ENCODE assay signal across 8 cellular contexts in the genomic region with DNA sequence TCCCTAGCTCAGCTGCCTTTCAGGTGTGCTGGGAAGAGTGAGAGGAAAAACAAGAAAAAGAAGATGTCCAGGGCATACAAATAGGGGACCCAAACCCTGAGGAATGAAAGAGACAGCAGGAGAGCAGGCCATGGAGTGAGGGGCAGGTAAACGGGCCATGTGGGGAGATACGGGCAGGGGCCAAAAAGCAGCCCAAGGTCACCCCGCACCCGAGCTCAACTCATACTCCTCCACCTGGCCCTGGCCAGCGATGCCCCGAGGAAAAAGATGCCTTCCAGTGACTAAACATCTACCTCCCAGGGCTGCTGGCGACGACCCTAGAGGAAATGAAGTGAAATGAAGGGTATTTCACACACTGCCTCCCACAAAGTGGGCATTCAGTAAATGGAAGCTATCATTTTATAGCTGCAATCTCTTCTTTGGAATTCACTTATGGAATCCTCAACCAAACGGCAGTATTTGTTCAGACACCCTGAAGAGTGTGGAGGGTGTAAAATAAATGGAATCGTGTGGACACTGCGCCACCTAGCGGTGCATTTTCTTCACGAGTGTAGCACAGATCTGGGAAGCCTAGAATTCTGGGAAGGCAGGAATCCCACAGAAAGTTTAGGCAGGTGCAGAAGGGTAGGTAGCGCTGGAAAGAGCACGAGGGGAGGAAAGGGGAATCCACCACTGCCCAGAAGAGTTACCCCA. TPM values are rescaled to one million over a fixed set of nuclear protein-coding genes. Genes with fewer than 3 reads are reported as not detected.
A peak's percentile ranks its signal among the peaks of the same experiment; 100 is the strongest.
DNase-seq lines count a peak whose midpoint lies in the region; ATAC-seq, FAIRE-seq and TF ChIP-seq lines count a peak whose summit lies in the region.

No MANE protein-coding gene starts in this region.

- H3K36me3 Mint-ChIP-seq in T-helper 2 cell treated with Interferon-gamma antibody and Interleukin-4, amounts not matched to agents 5 μg/mL and 100 μg/mL, for 36 hours (ENCODE audit: low read depth) = peaks cover 37% of the 10 kb centered on the region

- no peaks in the 10 kb centered on the region for H4K20me1 ChIP-seq in HepG2 (ENCODE audit: insufficient read depth, low read length)

- POLR2A ChIA-PET in HepG2 (lab: Yijun Ruan, JAX) = interaction anchor here (0.8 to 1.2 kb wide), 2 partner anchors 15 kb away, joined by 3 to 5 read pairs; partner anchors contain the start of gene ELAC2

- no peaks in the 10 kb centered on the region for H3K9me3 Mint-ChIP-seq in T-helper 2 cell treated with Interferon-gamma antibody and Interleukin-4, amounts not matched to agents 5 μg/mL and 100 μg/mL, for 36 hours

- no peak overlapping the region for H3K4me2 ChIP-seq in HepG2 (ENCODE audit: low read depth, low read length)

- H3K4me3 ChIP-seq in NB4 (ENCODE audit: low read depth, low read length) (no peak overlapping the region), HepG2 (replicated peaks in 1 of 3; ENCODE audit: insufficient read depth in 1 of 3, low read depth in 2 of 3, low read length in 3 of 3) (no peak overlapping the region)

- no peak overlapping the region for H3K4me3 Mint-ChIP-seq in T-helper 2 cell treated with Interferon-gamma antibody and Interleukin-4, amounts not matched to agents 5 μg/mL and 100 μg/mL, for 36 hours

- TF ChIP-seq POLR2A in NB4 (IDR thresholded peaks at IDR 0.05; ENCODE audit: extremely low read depth, insufficient read length) (no peak), HepG2 (IDR thresholded peaks at IDR 0.05; ENCODE audit: insufficient read depth in 1 of 2, low read depth in 2 of 2, low read length in 2 of 2) (no peak)

- TF ChIP-seq CTCF in NB4 (IDR thresholded peaks at IDR 0.05; ENCODE audit: low read depth, low read length) = peak; percentile 71
- TF ChIP-seq CTCF in HepG2 (CRISPR knock-in tag; IDR thresholded peaks at IDR 0.05) = peak; percentile 88

- peaks cover 42 to 75% of the 10 kb centered on the region in 2 experiments for H3K36me3 ChIP-seq in HepG2 (replicated peaks in 1 of 2; ENCODE audit: control insufficient read depth in 1 of 2, insufficient read depth in 2 of 2, low read length in 2 of 2)

- no peak overlapping the region for H3K27ac Mint-ChIP-seq in T-helper 2 cell treated with Interferon-gamma antibody and Interleukin-4, amounts not matched to agents 5 μg/mL and 100 μg/mL, for 36 hours

- CTCF ChIA-PET in HepG2 (lab: Yijun Ruan, JAX; ENCODE audit: low intra/inter-chr PET ratio, low total read pairs) = interaction anchor here (0.8 to 1.3 kb wide), 3 partner anchors 74 to 746 kb away, joined by 4 to 8 read pairs (median 7); no protein-coding TSS in a partner anchor

- ATAC-seq in HepG2 (peak; percentile 92), HG03097 (IDR thresholded peaks at IDR 0.05; ENCODE audit: low FRiP score, unreplicated experiment) (no peak)

- in situ Hi-C loops in HepG2 (cut with HindIII; ENCODE audit: extremely low pct_ligation_motif_present, low pct_unique_long_range_greater_than_20kb) = loop anchor here (5.0 kb wide), 1 partner anchor 76 kb away; no protein-coding TSS in a partner anchor

- FAIRE-seq in HepG2 (lab: Jason Lieb, UNC) = peak; percentile 80

- H3K9me3 ChIP-seq in HepG2 (ENCODE audit: low read length) = no peaks in the 10 kb centered on the region

- H3K27ac ChIP-seq in HepG2 (ENCODE audit: extremely low read length, insufficient read depth, low read length) = no peak overlapping the region

- H3K4me1 Mint-ChIP-seq in T-helper 2 cell treated with Interferon-gamma antibody and Interleukin-4, amounts not matched to agents 5 μg/mL and 100 μg/mL, for 36 hours (ENCODE audit: low read depth) = no peaks in the 10 kb centered on the region

- no peak overlapping the region for H3K9ac ChIP-seq in HepG2 (ENCODE audit: insufficient read depth, low read depth, low read length)

- peak in 3 of 5 experiments; percentile 25 to 27 (median 26) for DNase-seq in T-helper 2 cell
- no peak for DNase-seq in T-helper 2 cell treated with Interferon-gamma antibody and Interleukin-4, amounts not matched to agents 5 μg/mL and 100 μg/mL, for 36 hours (ENCODE audit: low spot score)
- peak; percentile 61 for DNase-seq in NB4 (ENCODE audit: low read depth)
- DNase-seq in activated CD4-positive, CD25-positive, alpha-beta regulatory T cell treated with anti-CD3 and anti-CD28 coated beads, Interleukin-2, amount 50 U/mL, for 72 hours = peak; percentile 58
- peak; percentile 62 for DNase-seq in dedifferentiated amniotic fluid mesenchymal stem cell (ENCODE audit: extremely low spot score)
- DNase-seq in HepG2 (ENCODE audit: low spot score) = peak; percentile 59
- DNase-seq in stimulated activated CD8-positive, alpha-beta memory T cell treated with anti-CD3 and anti-CD28 coated beads, Interleukin-15, amount 100 ng/mL, for 24 hours (ENCODE audit: low read depth) = peak; percentile 33

- no peak for TF ChIP-seq EP300 in HepG2 (IDR thresholded peaks at IDR 0.05; ENCODE audit: low read depth in 2 of 2, low read length in 2 of 2)
- TF ChIP-seq EP300 in HepG2 (CRISPR knock-in tag; IDR thresholded peaks at IDR 0.05; ENCODE audit: borderline replicate concordance) = no peak

- H3K27me3 ChIP-seq in HepG2 (ENCODE audit: control insufficient read depth in 1 of 2, insufficient read depth in 2 of 2, low read length in 2 of 2) = no peaks in the 10 kb centered on the region

- intact Hi-C loops in HepG2 (cut with micrococcal nuclease; ENCODE audit: unreplicated experiment) = loop anchor here (2.0 kb wide), 1 partner anchor 74 kb away; no protein-coding TSS in a partner anchor

- TF ChIP-seq RAD21 in HepG2 (CRISPR knock-in tag; IDR thresholded peaks at IDR 0.05) = no peak

- 49% methylated on average over 15 of the region's 15 CpGs for WGBS in HepG2 (ENCODE audit: low lambda C conversion rate)

- H3K79me2 ChIP-seq in HepG2 (ENCODE audit: insufficient read depth, low read length) = no peaks in the 10 kb centered on the region

- no peaks in the 10 kb centered on the region for H3K27me3 Mint-ChIP-seq in T-helper 2 cell treated with Interferon-gamma antibody and Interleukin-4, amounts not matched to agents 5 μg/mL and 100 μg/mL, for 36 hours (ENCODE audit: low read depth)

- H3K4me1 ChIP-seq in HepG2 (ENCODE audit: insufficient read depth, low read length) = no peaks in the 10 kb centered on the region

- no peak overlapping the region for H2AFZ ChIP-seq in HepG2 (ENCODE audit: low read length)

- no TSS peak for BruUV-seq in HepG2 (replicated peaks; lab: Mats Ljungman, UMichigan)

TF ChIP-seq in HepG2, 621 proteins besides CTCF, POLR2A, EP300 and RAD21 (continues in another document):
- TF ChIP-seq, protein P1, sequence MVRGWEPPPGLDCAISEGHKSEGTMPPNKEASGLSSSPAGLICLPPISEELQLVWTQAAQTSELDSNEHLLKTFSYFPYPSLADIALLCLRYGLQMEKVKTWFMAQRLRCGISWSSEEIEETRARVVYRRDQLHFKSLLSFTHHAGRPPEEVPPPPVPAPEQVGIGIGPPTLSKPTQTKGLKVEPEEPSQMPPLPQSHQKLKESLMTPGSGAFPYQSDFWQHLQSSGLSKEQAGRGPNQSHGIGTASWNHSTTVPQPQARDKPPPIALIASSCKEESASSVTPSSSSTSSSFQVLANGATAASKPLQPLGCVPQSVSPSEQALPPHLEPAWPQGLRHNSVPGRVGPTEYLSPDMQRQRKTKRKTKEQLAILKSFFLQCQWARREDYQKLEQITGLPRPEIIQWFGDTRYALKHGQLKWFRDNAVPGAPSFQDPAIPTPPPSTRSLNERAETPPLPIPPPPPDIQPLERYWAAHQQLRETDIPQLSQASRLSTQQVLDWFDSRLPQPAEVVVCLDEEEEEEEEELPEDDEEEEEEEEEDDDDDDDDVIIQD (CRISPR knock-in tag; IDR thresholded peaks at IDR 0.05; ENCODE audit: low read depth) = peak; percentile 46; the same call in 1 of the 2 replicates
- TF ChIP-seq, protein P2, sequence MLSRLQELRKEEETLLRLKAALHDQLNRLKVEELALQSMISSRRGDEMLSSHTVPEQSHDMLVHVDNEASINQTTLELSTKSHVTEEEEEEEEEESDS (CRISPR knock-in tag; IDR thresholded peaks at IDR 0.05; ENCODE audit: borderline replicate concordance) = no peak
- peak; percentile 67; the same call in 1 of the 2 replicates for TF ChIP-seq ZNF143 (CRISPR knock-in tag; IDR thresholded peaks at IDR 0.05)
- 0 out of 2 replicates have a peak, but pooled peaks have one; percentile 45 for TF ChIP-seq GATAD1 (CRISPR knock-in tag; IDR thresholded peaks at IDR 0.05)
- no peak for TF ChIP-seq CHCHD3 (CRISPR knock-in tag; IDR thresholded peaks at IDR 0.05)
- TF ChIP-seq SMC3 (IDR thresholded peaks at IDR 0.05; ENCODE audit: low read length) = peak; percentile 72
- TF ChIP-seq STAG1 (CRISPR knock-in tag; IDR thresholded peaks at IDR 0.05) = peak; percentile 88
- peak; percentile 12 for TF ChIP-seq XRCC5 (optimal IDR thresholded peaks at IDR 0.05; ENCODE audit: low read length)

RNA-seq across cellular contexts. Expression of gene ELAC2, which starts 14.9 kb away (rescaled TPM):
- 42.9 and 50.4 TPM in 2 replicates for total RNA-seq in HepG2 (2016; rRNA removed; fragmentation: Illumina TruSeq; extraction: Trizol)
- 6.8 and 7.4 TPM in 2 replicates for total RNA-seq in HepG2 (2016; cell fraction: cytosol; rRNA removed; fragmentation: Illumina TruSeq; extraction: Trizol; ENCODE audit: low read depth)
- total RNA-seq in HepG2 (2016; cell fraction: insoluble cytoplasmic fraction; rRNA removed; fragmentation: Illumina TruSeq; extraction: Trizol) = 38.0 and 55.2 TPM in 2 replicates
- 14.0 and 16.1 TPM in 2 replicates for total RNA-seq in HepG2 (2016; cell fraction: membrane; rRNA removed; fragmentation: Illumina TruSeq; extraction: Trizol)
- total RNA-seq in HepG2 (2016; cell fraction: nucleus; rRNA removed; fragmentation: Illumina TruSeq; extraction: Trizol) = 48.8 and 59.2 TPM in 2 replicates
- 35.6 and 45.1 TPM in 2 replicates for polyA plus RNA-seq in HepG2 (2011; rRNA removed)
- 30.3 and 39.0 TPM in 2 replicates for polyA plus RNA-seq in HepG2 (2011; cell fraction: cytosol; rRNA removed)
- polyA plus RNA-seq in HepG2 (2011; cell fraction: nucleus; rRNA removed) = 95.9 and 116 TPM in 2 replicates
- 21.6 and 29.3 TPM in 2 replicates for polyA plus RNA-seq in HepG2 (2012)
- polyA plus RNA-seq in HepG2 (2016; cell fraction: cytosol; fragmentation: Illumina TruSeq; extraction: Trizol; ENCODE audit: low read depth) = 4.0 and 5.6 TPM in 2 replicates
- 33.5 and 45.6 TPM in 2 replicates for polyA plus RNA-seq in HepG2 (2016; cell fraction: insoluble cytoplasmic fraction; fragmentation: Illumina TruSeq; extraction: Trizol; ENCODE audit: low read depth)
- 8.1 and 11.5 TPM in 2 replicates for polyA plus RNA-seq in HepG2 (2016; cell fraction: membrane; fragmentation: Illumina TruSeq; extraction: Trizol; ENCODE audit: low read depth)
- 86.8 and 92.4 TPM in 2 replicates for polyA plus RNA-seq in HepG2 (2016; cell fraction: nucleus; fragmentation: Illumina TruSeq; extraction: Trizol; ENCODE audit: insufficient read depth, low read depth)
- 155 and 322 TPM in 2 replicates for polyA minus RNA-seq in HepG2 (2011; rRNA and poly(A)+ RNA removed; ENCODE audit: low replicate concordance)
- 23.6 and 23.8 TPM in 2 replicates for polyA minus RNA-seq in HepG2 (2011; cell fraction: cytosol; rRNA and poly(A)+ RNA removed)
- 42.5 and 49.9 TPM in 2 replicates for polyA minus RNA-seq in HepG2 (2011; cell fraction: nucleus; rRNA and poly(A)+ RNA removed)
